In genomic region chr15:73927003-73927475, GRCh38 we compare ENCODE assay signal across 1 cellular context.
TF ChIP-seq lines count a peak whose summit lies in the region.

No MANE protein-coding gene starts in this region.

TF ChIP-seq in H1, 55 proteins besides CTCF, POLR2A, EP300 and RAD21 (continued from another document):
- peak; percentile 8 for TF ChIP-seq EZH2 (IDR thresholded peaks at IDR 0.05; ENCODE audit: low read depth, low read length, severe bottlenecking)
